In the genomic region with DNA sequence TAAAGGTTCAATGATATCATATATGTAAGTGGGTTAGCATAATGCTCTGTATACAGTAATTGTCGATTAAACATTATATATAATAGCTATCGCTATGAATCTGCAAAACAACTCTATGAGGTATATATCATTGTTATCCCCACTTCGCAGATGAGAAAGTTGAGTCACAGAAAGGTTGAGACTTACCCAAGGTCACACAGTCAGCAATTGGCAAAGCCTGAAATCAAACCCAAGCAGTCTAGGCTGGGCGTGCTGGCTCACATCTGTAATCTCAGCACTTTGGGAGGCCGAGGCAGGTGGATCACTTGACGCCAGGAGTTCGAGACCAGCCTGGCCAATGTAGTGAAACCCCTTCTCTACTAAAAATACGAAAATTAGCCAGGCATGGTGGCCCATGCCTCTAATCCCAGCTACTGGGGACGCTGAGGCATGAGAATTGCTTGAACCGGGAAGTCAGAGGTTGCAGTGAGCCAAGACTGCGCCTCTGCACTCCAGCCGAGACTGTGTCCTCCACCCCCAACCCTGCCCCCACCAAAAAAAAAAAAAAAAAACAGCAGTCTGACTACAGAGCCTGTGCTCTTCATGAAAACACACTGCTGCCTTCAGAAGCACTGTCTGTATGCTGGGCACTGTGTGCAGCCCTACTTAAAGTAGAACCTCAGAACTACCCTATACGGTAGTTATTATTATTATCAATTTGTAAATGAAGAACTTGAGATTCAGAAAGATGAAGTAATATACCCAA, we compare ENCODE assay signal across 11 cellular contexts. TPM values are rescaled to one million over a fixed set of nuclear protein-coding genes. Genes with fewer than 3 reads are reported as not detected.
DNase-seq lines count a peak whose midpoint lies in the region; ATAC-seq, FAIRE-seq and TF ChIP-seq lines count a peak whose summit lies in the region.
"Had no signal": no experiment of that assay in that cellular context is flagged by ENCODE, and none has a peak within 500 bp of the region (broad histone marks: within the 10 kb centered on the region; RNA-seq: fewer than 3 reads in every experiment).

No MANE protein-coding gene starts in this region.

- no peak for TF ChIP-seq RAD21 in HepG2 (CRISPR knock-in tag; IDR thresholded peaks at IDR 0.05)

- peak overlapping the region; percentile 99 for H3K27ac Mint-ChIP-seq in activated CD8-positive, alpha-beta T cell treated with anti-CD3 and anti-CD28 coated beads, Interleukin-2, amount 10 ng/mL, durations not matched to agents 7 days and 5 days
- no peak overlapping the region for H3K27ac Mint-ChIP-seq in type B pancreatic cell

- WGBS in HepG2 (ENCODE audit: low lambda C conversion rate): 91% methylated on average over 13 of the region's 13 CpGs
- WGBS in right lobe of liver (ENCODE audit: insufficient coverage, low coverage, low lambda C conversion rate, missing lambda C conversion rate): 80% methylated on average over 11 of the region's 13 CpGs

- FAIRE-seq in HepG2 (lab: Jason Lieb, UNC): no peak

- ATAC-seq in HepG2 (no peak), right lobe of liver (no peak)
- no peak for ATAC-seq in activated CD8-positive, alpha-beta T cell treated with anti-CD3 and anti-CD28 coated beads, Interleukin-2, amount 10 ng/mL, durations not matched to agents 7 days and 5 days

- H3K9me3 Mint-ChIP-seq in activated CD8-positive, alpha-beta T cell treated with anti-CD3 and anti-CD28 coated beads, Interleukin-2, amount 10 ng/mL, durations not matched to agents 7 days and 5 days (ENCODE audit: insufficient read depth): no peaks in the 10 kb centered on the region
- no peaks in the 10 kb centered on the region for H3K9me3 Mint-ChIP-seq in type B pancreatic cell

- peaks cover 45% of the 10 kb centered on the region for H3K4me1 Mint-ChIP-seq in activated CD8-positive, alpha-beta T cell treated with anti-CD3 and anti-CD28 coated beads, Interleukin-2, amount 10 ng/mL, durations not matched to agents 7 days and 5 days (ENCODE audit: low read depth)
- H3K4me1 Mint-ChIP-seq in type B pancreatic cell (ENCODE audit: unreplicated experiment): peaks cover 24% of the 10 kb centered on the region

- H3K27me3 ChIP-seq in HepG2 (ENCODE audit: control insufficient read depth in 1 of 2, insufficient read depth in 2 of 2, low read length in 2 of 2): peaks cover 0 to 8% of the 10 kb centered on the region in 2 experiments; a peak in 3 of 5 replicates
- H3K27me3 ChIP-seq in right lobe of liver: no peaks in the 10 kb centered on the region
- H3K27me3 ChIP-seq in iPS-20b (ENCODE audit: insufficient read depth, low read length): no peaks in the 10 kb centered on the region

- peaks cover 7 to 25% of the 10 kb centered on the region in 2 experiments; a peak in 3 of 5 replicates for H3K36me3 ChIP-seq in HepG2 (replicated peaks in 1 of 2; ENCODE audit: control insufficient read depth in 1 of 2, insufficient read depth in 2 of 2, low read length in 2 of 2)
- peaks cover 0 to 6% (median 0%) of the 10 kb centered on the region in 4 donors for H3K36me3 ChIP-seq in right lobe of liver
- peaks cover 14% of the 10 kb centered on the region; the same call in 1 of the 2 replicates for H3K36me3 ChIP-seq in iPS-20b (ENCODE audit: insufficient read depth, low read depth, low read length)

- H3K27ac ChIP-seq in HepG2 (ENCODE audit: extremely low read length, insufficient read depth, low read length) (no peak overlapping the region), right lobe of liver (no peak overlapping the region), iPS-20b (ENCODE audit: low read length) (no peak overlapping the region), RWPE1 (no peak overlapping the region)

- no peak for TF ChIP-seq CTCF in HepG2 (CRISPR knock-in tag; IDR thresholded peaks at IDR 0.05)
- no peak for TF ChIP-seq CTCF in right lobe of liver (IDR thresholded peaks at IDR 0.05)
- no peak for TF ChIP-seq CTCF in type B pancreatic cell (conservative IDR thresholded peaks at IDR 0.05)
- TF ChIP-seq CTCF in RWPE1 (conservative IDR thresholded peaks at IDR 0.05; ENCODE audit: low read depth): no peak

- BruUV-seq in HepG2 (replicated peaks; lab: Mats Ljungman, UMichigan): no TSS peak

- H3K27me3 Mint-ChIP-seq in activated CD8-positive, alpha-beta T cell treated with anti-CD3 and anti-CD28 coated beads, Interleukin-2, amount 10 ng/mL, durations not matched to agents 7 days and 5 days (ENCODE audit: low read depth): peaks cover 7% of the 10 kb centered on the region
- no peaks in the 10 kb centered on the region for H3K27me3 Mint-ChIP-seq in type B pancreatic cell

- CTCF ChIA-PET in HepG2 (lab: Yijun Ruan, JAX; ENCODE audit: low intra/inter-chr PET ratio, low total read pairs) (no interaction called here), RWPE1 (lab: Yijun Ruan, JAX) (interaction anchor here (0.6 kb wide), 2 partner anchors 137 to 606 kb away, joined by 3 read pairs; no protein-coding TSS in a partner anchor)
- CTCF ChIA-PET in activated CD8-positive, alpha-beta T cell treated with anti-CD3 and anti-CD28 coated beads, Interleukin-2, amount 10 ng/mL, durations not matched to agents 7 days and 5 days (lab: Charles Lee): interaction anchor here (0.9 to 1.3 kb wide), 2 partner anchors 10 to 61 kb away, joined by 3 to 4 read pairs; partner anchors contain the start of gene KMT5C

- DNase-seq in HepG2 (ENCODE audit: low spot score) (no peak), right lobe of liver (no peak), type B pancreatic cell (ENCODE audit: extremely low spot score, unreplicated experiment) (no peak), RWPE1 (ENCODE audit: low spot score) (no peak), NCI-H187 (lab: John Stamatoyannopoulos, UW) (no peak)
- DNase-seq in activated CD8-positive, alpha-beta T cell treated with anti-CD3 and anti-CD28 coated beads, Interleukin-2, amount 10 ng/mL, durations not matched to agents 7 days and 5 days: no peak
- DNase-seq in stimulated activated CD8-positive, alpha-beta memory T cell treated with anti-CD3 and anti-CD28 coated beads, Interleukin-4, amount 100 ng/mL, for 48 hours: no peak
- DNase-seq: activated CD4-positive, CD25-positive, alpha-beta regulatory T cell treated with anti-CD3 and anti-CD28 coated beads, Interleukin-2, amount 50 U/mL, for 72 hours; NCI-H69; spleen had no signal

- H3K4me2 ChIP-seq in HepG2 (ENCODE audit: low read depth, low read length): peak overlapping the region; percentile 93

- H3K4me3 ChIP-seq in HepG2 (replicated peaks in 1 of 3; ENCODE audit: insufficient read depth in 1 of 3, low read depth in 2 of 3, low read length in 3 of 3) (peak overlapping the region; percentile 86 to 97 (median 93)), right lobe of liver (no peak overlapping the region), iPS-20b (ENCODE audit: low read length) (peak overlapping the region; percentile 90)

- no peaks in the 10 kb centered on the region for H4K20me1 ChIP-seq in HepG2 (ENCODE audit: insufficient read depth, low read length)

- peak overlapping the region; percentile 77; the same call in 1 of the 2 replicates for H3K9ac ChIP-seq in HepG2 (ENCODE audit: insufficient read depth, low read depth, low read length)
- H3K9ac ChIP-seq in iPS-20b (ENCODE audit: low read depth, low read length): peak overlapping the region; percentile 68; the same call in 1 of the 2 replicates

- POLR2A ChIA-PET in HepG2 (lab: Yijun Ruan, JAX): interaction anchor here (0.5 to 5.1 kb wide), 3 partner anchors 18 to 198 kb away, joined by 3 to 58 read pairs (median 3); partner anchors contain the start of gene PPP6R1
- POLR2A ChIA-PET in activated CD8-positive, alpha-beta T cell treated with anti-CD3 and anti-CD28 coated beads, Interleukin-2, amount 10 ng/mL, durations not matched to agents 7 days and 5 days (lab: Charles Lee): interaction anchor here (0.8 to 3.6 kb wide), 5 partner anchors 18 to 106 kb away, joined by 3 to 35 read pairs (median 4); partner anchors contain the start of genes KMT5C and PPP6R1
- POLR2A ChIA-PET in RWPE1 (lab: Yijun Ruan, JAX; ENCODE audit: low non-redundant PET): no interaction called here

- H3K36me3 Mint-ChIP-seq in activated CD8-positive, alpha-beta T cell treated with anti-CD3 and anti-CD28 coated beads, Interleukin-2, amount 10 ng/mL, durations not matched to agents 7 days and 5 days (ENCODE audit: low read depth): peaks cover 12% of the 10 kb centered on the region
- peaks cover 7% of the 10 kb centered on the region for H3K36me3 Mint-ChIP-seq in type B pancreatic cell

- H3K9me3 ChIP-seq in HepG2 (ENCODE audit: low read length): no peaks in the 10 kb centered on the region
- no peaks in the 10 kb centered on the region for H3K9me3 ChIP-seq in right lobe of liver
- H3K9me3 ChIP-seq in iPS-20b (ENCODE audit: insufficient read depth, low read depth, low read length): no peaks in the 10 kb centered on the region
- H3K9me3 ChIP-seq: spleen had no signal

- in situ Hi-C loops in HepG2 (cut with HindIII; ENCODE audit: extremely low pct_ligation_motif_present, low pct_unique_long_range_greater_than_20kb): no loop called here

- no peak for TF ChIP-seq EP300 in HepG2 (IDR thresholded peaks at IDR 0.05; ENCODE audit: low read depth in 2 of 2, low read length in 2 of 2)
- TF ChIP-seq EP300 in HepG2 (CRISPR knock-in tag; IDR thresholded peaks at IDR 0.05; ENCODE audit: borderline replicate concordance): no peak

- H3K79me2 ChIP-seq in HepG2 (ENCODE audit: insufficient read depth, low read length): peaks cover 6% of the 10 kb centered on the region

- peak overlapping the region; percentile 100 for H3K4me3 Mint-ChIP-seq in activated CD8-positive, alpha-beta T cell treated with anti-CD3 and anti-CD28 coated beads, Interleukin-2, amount 10 ng/mL, durations not matched to agents 7 days and 5 days
- peak overlapping the region; percentile 99 for H3K4me3 Mint-ChIP-seq in type B pancreatic cell

- intact Hi-C loops in HepG2 (cut with micrococcal nuclease; ENCODE audit: unreplicated experiment): no loop called here
- intact Hi-C loops in right lobe of liver (cut with DNase I): no loop called here

- H2AFZ ChIP-seq in HepG2 (ENCODE audit: low read length): no peak overlapping the region

- H3K4me1 ChIP-seq in HepG2 (ENCODE audit: insufficient read depth, low read length) (peaks cover 24% of the 10 kb centered on the region), right lobe of liver (peaks cover 0 to 12% (median 0%) of the 10 kb centered on the region in 4 donors), iPS-20b (ENCODE audit: insufficient read depth, low read length) (peaks cover 5% of the 10 kb centered on the region; the same call in 1 of the 2 replicates)

- TF ChIP-seq POLR2A in HepG2 (IDR thresholded peaks at IDR 0.05; ENCODE audit: insufficient read depth in 1 of 2, low read depth in 2 of 2, low read length in 2 of 2): no peak
- no peak for TF ChIP-seq POLR2A in right lobe of liver (IDR thresholded peaks at IDR 0.05)

RNA-seq across cellular contexts. Expression of gene HSPBP1, which starts 1.3 kb away (rescaled TPM):
- total RNA-seq in HepG2 (2016; rRNA removed; fragmentation: Illumina TruSeq; extraction: Trizol) (33.7 and 35.9 TPM in 2 replicates), right lobe of liver (10 to 100 TPM; 11.3 to 28.3 (median 15.6) TPM), type B pancreatic cell (ENCODE audit: low replicate concordance) (37.8 and 50.7 TPM in 2 replicates)
- 3.9 TPM in 2 replicates for total RNA-seq in HepG2 (2016; cell fraction: cytosol; rRNA removed; fragmentation: Illumina TruSeq; extraction: Trizol; ENCODE audit: low read depth)
- 32.9 and 34.5 TPM in 2 replicates for total RNA-seq in HepG2 (2016; cell fraction: insoluble cytoplasmic fraction; rRNA removed; fragmentation: Illumina TruSeq; extraction: Trizol)
- 8.1 and 8.5 TPM in 2 replicates for total RNA-seq in HepG2 (2016; cell fraction: membrane; rRNA removed; fragmentation: Illumina TruSeq; extraction: Trizol)
- total RNA-seq in HepG2 (2016; cell fraction: nucleus; rRNA removed; fragmentation: Illumina TruSeq; extraction: Trizol): 14.3 and 15.8 TPM in 2 replicates
- polyA plus RNA-seq in HepG2 (2011; rRNA removed): 22.3 and 25.7 TPM in 2 replicates
- polyA plus RNA-seq in HepG2 (2011; cell fraction: cytosol; rRNA removed): 19.2 and 35.4 TPM in 2 replicates
- 19.5 and 22.1 TPM in 2 replicates for polyA plus RNA-seq in HepG2 (2011; cell fraction: nucleus; rRNA removed)
- 14.9 and 21.2 TPM in 2 replicates for polyA plus RNA-seq in HepG2 (2012)
- polyA plus RNA-seq in HepG2 (2016; cell fraction: cytosol; fragmentation: Illumina TruSeq; extraction: Trizol; ENCODE audit: low read depth): 5.6 and 5.7 TPM in 2 replicates
- 53.4 and 56.0 TPM in 2 replicates for polyA plus RNA-seq in HepG2 (2016; cell fraction: insoluble cytoplasmic fraction; fragmentation: Illumina TruSeq; extraction: Trizol; ENCODE audit: low read depth)
- 8.9 and 9.7 TPM in 2 replicates for polyA plus RNA-seq in HepG2 (2016; cell fraction: membrane; fragmentation: Illumina TruSeq; extraction: Trizol; ENCODE audit: low read depth)
- polyA plus RNA-seq in HepG2 (2016; cell fraction: nucleus; fragmentation: Illumina TruSeq; extraction: Trizol; ENCODE audit: insufficient read depth, low read depth): 26.8 and 27.6 TPM in 2 replicates
- polyA minus RNA-seq in HepG2 (2011; rRNA and poly(A)+ RNA removed; ENCODE audit: low replicate concordance): 33.2 and 42.3 TPM in 2 replicates
- polyA minus RNA-seq in HepG2 (2011; cell fraction: cytosol; rRNA and poly(A)+ RNA removed): 15.9 and 23.8 TPM in 2 replicates
- polyA minus RNA-seq in HepG2 (2011; cell fraction: nucleus; rRNA and poly(A)+ RNA removed): 4.6 and 6.1 TPM in 2 replicates
- total RNA-seq in activated CD8-positive, alpha-beta T cell treated with anti-CD3 and anti-CD28 coated beads, Interleukin-2, amount 10 ng/mL, durations not matched to agents 7 days and 5 days: 10 to 100 TPM; 31.1 to 32.7 TPM

RNA-seq across cellular contexts. Expression of gene BRSK1, which starts 5.2 kb away (rescaled TPM):
- total RNA-seq in HepG2 (2016; rRNA removed; fragmentation: Illumina TruSeq; extraction: Trizol): 0.18 TPM in 1 of 2 replicates, not detected in the other
- not detected in 2 replicates for total RNA-seq in HepG2 (2016; cell fraction: cytosol; rRNA removed; fragmentation: Illumina TruSeq; extraction: Trizol; ENCODE audit: low read depth)
- total RNA-seq in HepG2 (2016; cell fraction: insoluble cytoplasmic fraction; rRNA removed; fragmentation: Illumina TruSeq; extraction: Trizol): 0.19 TPM in 1 of 2 replicates, not detected in the other
- total RNA-seq in HepG2 (2016; cell fraction: membrane; rRNA removed; fragmentation: Illumina TruSeq; extraction: Trizol): 0.10 and 0.25 TPM in 2 replicates
- 0.60 TPM in 1 of 2 replicates, not detected in the other for total RNA-seq in HepG2 (2016; cell fraction: nucleus; rRNA removed; fragmentation: Illumina TruSeq; extraction: Trizol)
- polyA plus RNA-seq in HepG2 (2011; rRNA removed): 1.2 and 1.9 TPM in 2 replicates
- polyA plus RNA-seq in HepG2 (2011; cell fraction: cytosol; rRNA removed): 0.75 and 1.1 TPM in 2 replicates
- 8.1 and 12.7 TPM in 2 replicates for polyA plus RNA-seq in HepG2 (2011; cell fraction: nucleus; rRNA removed)
- 0.74 and 1.1 TPM in 2 replicates for polyA plus RNA-seq in HepG2 (2012)
- 0.14 and 0.17 TPM in 2 replicates for polyA plus RNA-seq in HepG2 (2016; cell fraction: cytosol; fragmentation: Illumina TruSeq; extraction: Trizol; ENCODE audit: low read depth)
- polyA plus RNA-seq in HepG2 (2016; cell fraction: insoluble cytoplasmic fraction; fragmentation: Illumina TruSeq; extraction: Trizol; ENCODE audit: low read depth): 0.20 and 0.44 TPM in 2 replicates
- 0.09 and 0.25 TPM in 2 replicates for polyA plus RNA-seq in HepG2 (2016; cell fraction: membrane; fragmentation: Illumina TruSeq; extraction: Trizol; ENCODE audit: low read depth)
- polyA plus RNA-seq in HepG2 (2016; cell fraction: nucleus; fragmentation: Illumina TruSeq; extraction: Trizol; ENCODE audit: insufficient read depth, low read depth): 0.68 and 0.79 TPM in 2 replicates
- polyA minus RNA-seq in HepG2 (2011; rRNA and poly(A)+ RNA removed; ENCODE audit: low replicate concordance): 0.72 and 1.3 TPM in 2 replicates
- polyA minus RNA-seq in HepG2 (2011; cell fraction: cytosol; rRNA and poly(A)+ RNA removed): not detected in 2 replicates
- 1.0 and 1.2 TPM in 2 replicates for polyA minus RNA-seq in HepG2 (2011; cell fraction: nucleus; rRNA and poly(A)+ RNA removed)
- total RNA-seq in right lobe of liver: under 1 TPM in 3 of 6 experiments, not detected in 3; 0.20 to 0.29 (median 0.24) TPM
- 1 to 10 TPM; 7.3 to 7.5 TPM for total RNA-seq in activated CD8-positive, alpha-beta T cell treated with anti-CD3 and anti-CD28 coated beads, Interleukin-2, amount 10 ng/mL, durations not matched to agents 7 days and 5 days
- total RNA-seq in type B pancreatic cell (ENCODE audit: low replicate concordance): 9.8 and 32.3 TPM in 2 replicates

RNA-seq across cellular contexts. Expression of gene PPP6R1, which starts 19.7 kb away (rescaled TPM):
- 23.0 and 25.8 TPM in 2 replicates for total RNA-seq in HepG2 (2016; rRNA removed; fragmentation: Illumina TruSeq; extraction: Trizol)
- 6.5 and 7.1 TPM in 2 replicates for total RNA-seq in HepG2 (2016; cell fraction: cytosol; rRNA removed; fragmentation: Illumina TruSeq; extraction: Trizol; ENCODE audit: low read depth)
- total RNA-seq in HepG2 (2016; cell fraction: insoluble cytoplasmic fraction; rRNA removed; fragmentation: Illumina TruSeq; extraction: Trizol): 18.2 and 27.7 TPM in 2 replicates
- total RNA-seq in HepG2 (2016; cell fraction: membrane; rRNA removed; fragmentation: Illumina TruSeq; extraction: Trizol): 22.9 and 23.1 TPM in 2 replicates
- total RNA-seq in HepG2 (2016; cell fraction: nucleus; rRNA removed; fragmentation: Illumina TruSeq; extraction: Trizol): 20.2 and 25.1 TPM in 2 replicates
- 54.0 and 75.7 TPM in 2 replicates for polyA plus RNA-seq in HepG2 (2011; rRNA removed)
- polyA plus RNA-seq in HepG2 (2011; cell fraction: cytosol; rRNA removed): 44.7 and 48.8 TPM in 2 replicates
- polyA plus RNA-seq in HepG2 (2011; cell fraction: nucleus; rRNA removed): 190 and 211 TPM in 2 replicates
- 51.7 and 56.8 TPM in 2 replicates for polyA plus RNA-seq in HepG2 (2012)
- polyA plus RNA-seq in HepG2 (2016; cell fraction: cytosol; fragmentation: Illumina TruSeq; extraction: Trizol; ENCODE audit: low read depth): 8.4 and 9.7 TPM in 2 replicates
- 27.5 and 36.1 TPM in 2 replicates for polyA plus RNA-seq in HepG2 (2016; cell fraction: insoluble cytoplasmic fraction; fragmentation: Illumina TruSeq; extraction: Trizol; ENCODE audit: low read depth)
- 20.6 and 23.5 TPM in 2 replicates for polyA plus RNA-seq in HepG2 (2016; cell fraction: membrane; fragmentation: Illumina TruSeq; extraction: Trizol; ENCODE audit: low read depth)
- 73.4 and 77.9 TPM in 2 replicates for polyA plus RNA-seq in HepG2 (2016; cell fraction: nucleus; fragmentation: Illumina TruSeq; extraction: Trizol; ENCODE audit: insufficient read depth, low read depth)
- polyA minus RNA-seq in HepG2 (2011; rRNA and poly(A)+ RNA removed; ENCODE audit: low replicate concordance): 112 and 140 TPM in 2 replicates
- 48.9 and 57.3 TPM in 2 replicates for polyA minus RNA-seq in HepG2 (2011; cell fraction: cytosol; rRNA and poly(A)+ RNA removed)
- 48.9 and 67.0 TPM in 2 replicates for polyA minus RNA-seq in HepG2 (2011; cell fraction: nucleus; rRNA and poly(A)+ RNA removed)
- total RNA-seq in right lobe of liver: 10 to 100 TPM; 26.4 to 39.6 (median 30.2) TPM
- 100 to 1,000 TPM; 256 to 265 TPM for total RNA-seq in activated CD8-positive, alpha-beta T cell treated with anti-CD3 and anti-CD28 coated beads, Interleukin-2, amount 10 ng/mL, durations not matched to agents 7 days and 5 days
- total RNA-seq in type B pancreatic cell (ENCODE audit: low replicate concordance): 71.5 and 72.3 TPM in 2 replicates

RNA-seq across cellular contexts. Expression of gene TMEM150B, which starts 46.6 kb away (rescaled TPM):
- total RNA-seq in HepG2 (2016; rRNA removed; fragmentation: Illumina TruSeq; extraction: Trizol): 0.74 and 1.3 TPM in 2 replicates
- total RNA-seq in HepG2 (2016; cell fraction: cytosol; rRNA removed; fragmentation: Illumina TruSeq; extraction: Trizol; ENCODE audit: low read depth): 0.79 and 1.0 TPM in 2 replicates
- 0.70 and 1.0 TPM in 2 replicates for total RNA-seq in HepG2 (2016; cell fraction: insoluble cytoplasmic fraction; rRNA removed; fragmentation: Illumina TruSeq; extraction: Trizol)
- 0.62 and 0.77 TPM in 2 replicates for total RNA-seq in HepG2 (2016; cell fraction: membrane; rRNA removed; fragmentation: Illumina TruSeq; extraction: Trizol)
- total RNA-seq in HepG2 (2016; cell fraction: nucleus; rRNA removed; fragmentation: Illumina TruSeq; extraction: Trizol): 0.84 and 1.5 TPM in 2 replicates
- 1.8 and 2.9 TPM in 2 replicates for polyA plus RNA-seq in HepG2 (2011; rRNA removed)
- 2.4 and 2.5 TPM in 2 replicates for polyA plus RNA-seq in HepG2 (2011; cell fraction: cytosol; rRNA removed)
- 6.2 and 7.0 TPM in 2 replicates for polyA plus RNA-seq in HepG2 (2011; cell fraction: nucleus; rRNA removed)
- 3.3 and 3.4 TPM in 2 replicates for polyA plus RNA-seq in HepG2 (2012)
- 0.33 and 0.50 TPM in 2 replicates for polyA plus RNA-seq in HepG2 (2016; cell fraction: cytosol; fragmentation: Illumina TruSeq; extraction: Trizol; ENCODE audit: low read depth)
- polyA plus RNA-seq in HepG2 (2016; cell fraction: insoluble cytoplasmic fraction; fragmentation: Illumina TruSeq; extraction: Trizol; ENCODE audit: low read depth): 0.37 and 0.74 TPM in 2 replicates
- polyA plus RNA-seq in HepG2 (2016; cell fraction: membrane; fragmentation: Illumina TruSeq; extraction: Trizol; ENCODE audit: low read depth): 0.28 and 1.2 TPM in 2 replicates
- 1.7 and 1.9 TPM in 2 replicates for polyA plus RNA-seq in HepG2 (2016; cell fraction: nucleus; fragmentation: Illumina TruSeq; extraction: Trizol; ENCODE audit: insufficient read depth, low read depth)
- 5.1 TPM in 1 of 2 replicates, not detected in the other for polyA minus RNA-seq in HepG2 (2011; rRNA and poly(A)+ RNA removed; ENCODE audit: low replicate concordance)
- polyA minus RNA-seq in HepG2 (2011; cell fraction: cytosol; rRNA and poly(A)+ RNA removed): 1.9 and 2.7 TPM in 2 replicates
- 1.4 and 1.5 TPM in 2 replicates for polyA minus RNA-seq in HepG2 (2011; cell fraction: nucleus; rRNA and poly(A)+ RNA removed)
- total RNA-seq in right lobe of liver: 1 to 10 TPM; 1.1 to 5.6 (median 2.2) TPM
- under 1 TPM in 1 of 2 experiments, not detected in 1; 0.26 TPM for total RNA-seq in activated CD8-positive, alpha-beta T cell treated with anti-CD3 and anti-CD28 coated beads, Interleukin-2, amount 10 ng/mL, durations not matched to agents 7 days and 5 days
- 1.2 and 1.6 TPM in 2 replicates for total RNA-seq in type B pancreatic cell (ENCODE audit: low replicate concordance)

RNA-seq across cellular contexts. Expression of gene TMEM86B, which starts 50.0 kb away (rescaled TPM):
- total RNA-seq in HepG2 (2016; rRNA removed; fragmentation: Illumina TruSeq; extraction: Trizol): 6.0 and 9.6 TPM in 2 replicates
- 9.6 and 12.1 TPM in 2 replicates for total RNA-seq in HepG2 (2016; cell fraction: cytosol; rRNA removed; fragmentation: Illumina TruSeq; extraction: Trizol; ENCODE audit: low read depth)
- 6.1 and 10.1 TPM in 2 replicates for total RNA-seq in HepG2 (2016; cell fraction: insoluble cytoplasmic fraction; rRNA removed; fragmentation: Illumina TruSeq; extraction: Trizol)
- total RNA-seq in HepG2 (2016; cell fraction: membrane; rRNA removed; fragmentation: Illumina TruSeq; extraction: Trizol): 13.1 and 18.6 TPM in 2 replicates
- total RNA-seq in HepG2 (2016; cell fraction: nucleus; rRNA removed; fragmentation: Illumina TruSeq; extraction: Trizol): 7.1 and 10.0 TPM in 2 replicates
- polyA plus RNA-seq in HepG2 (2011; rRNA removed): 7.7 and 10.7 TPM in 2 replicates
- polyA plus RNA-seq in HepG2 (2011; cell fraction: cytosol; rRNA removed): 6.2 and 9.1 TPM in 2 replicates
- 66.7 and 95.0 TPM in 2 replicates for polyA plus RNA-seq in HepG2 (2011; cell fraction: nucleus; rRNA removed)
- 16.2 and 16.6 TPM in 2 replicates for polyA plus RNA-seq in HepG2 (2012)
- polyA plus RNA-seq in HepG2 (2016; cell fraction: cytosol; fragmentation: Illumina TruSeq; extraction: Trizol; ENCODE audit: low read depth): 22.1 and 25.3 TPM in 2 replicates
- 8.1 and 13.8 TPM in 2 replicates for polyA plus RNA-seq in HepG2 (2016; cell fraction: insoluble cytoplasmic fraction; fragmentation: Illumina TruSeq; extraction: Trizol; ENCODE audit: low read depth)
- 27.2 and 29.7 TPM in 2 replicates for polyA plus RNA-seq in HepG2 (2016; cell fraction: membrane; fragmentation: Illumina TruSeq; extraction: Trizol; ENCODE audit: low read depth)
- 36.9 and 38.1 TPM in 2 replicates for polyA plus RNA-seq in HepG2 (2016; cell fraction: nucleus; fragmentation: Illumina TruSeq; extraction: Trizol; ENCODE audit: insufficient read depth, low read depth)
- 1.9 and 14.4 TPM in 2 replicates for polyA minus RNA-seq in HepG2 (2011; rRNA and poly(A)+ RNA removed; ENCODE audit: low replicate concordance)
- 2.9 and 3.2 TPM in 2 replicates for polyA minus RNA-seq in HepG2 (2011; cell fraction: cytosol; rRNA and poly(A)+ RNA removed)
- polyA minus RNA-seq in HepG2 (2011; cell fraction: nucleus; rRNA and poly(A)+ RNA removed): 7.1 and 7.8 TPM in 2 replicates
- total RNA-seq in right lobe of liver: 10 to 100 TPM in 5 of 6 experiments, 1 to 10 TPM in 1; 8.8 to 22.2 (median 14.0) TPM
- total RNA-seq in activated CD8-positive, alpha-beta T cell treated with anti-CD3 and anti-CD28 coated beads, Interleukin-2, amount 10 ng/mL, durations not matched to agents 7 days and 5 days: 10 to 100 TPM; 11.0 to 13.8 TPM
- total RNA-seq in type B pancreatic cell (ENCODE audit: low replicate concordance): 14.4 and 19.0 TPM in 2 replicates

Comparison
In these comparisons a context has a peak if more than half of its experiments do, and no peak if none do; other contexts are left out.
1. H3K4me3 ChIP-seq: peak in HepG2 (3 of 3) and iPS-20b (single experiment); none in right lobe of liver (0 of 3).